Comparison of ENCODE assay signal across 11 cellular contexts in the genomic region with DNA sequence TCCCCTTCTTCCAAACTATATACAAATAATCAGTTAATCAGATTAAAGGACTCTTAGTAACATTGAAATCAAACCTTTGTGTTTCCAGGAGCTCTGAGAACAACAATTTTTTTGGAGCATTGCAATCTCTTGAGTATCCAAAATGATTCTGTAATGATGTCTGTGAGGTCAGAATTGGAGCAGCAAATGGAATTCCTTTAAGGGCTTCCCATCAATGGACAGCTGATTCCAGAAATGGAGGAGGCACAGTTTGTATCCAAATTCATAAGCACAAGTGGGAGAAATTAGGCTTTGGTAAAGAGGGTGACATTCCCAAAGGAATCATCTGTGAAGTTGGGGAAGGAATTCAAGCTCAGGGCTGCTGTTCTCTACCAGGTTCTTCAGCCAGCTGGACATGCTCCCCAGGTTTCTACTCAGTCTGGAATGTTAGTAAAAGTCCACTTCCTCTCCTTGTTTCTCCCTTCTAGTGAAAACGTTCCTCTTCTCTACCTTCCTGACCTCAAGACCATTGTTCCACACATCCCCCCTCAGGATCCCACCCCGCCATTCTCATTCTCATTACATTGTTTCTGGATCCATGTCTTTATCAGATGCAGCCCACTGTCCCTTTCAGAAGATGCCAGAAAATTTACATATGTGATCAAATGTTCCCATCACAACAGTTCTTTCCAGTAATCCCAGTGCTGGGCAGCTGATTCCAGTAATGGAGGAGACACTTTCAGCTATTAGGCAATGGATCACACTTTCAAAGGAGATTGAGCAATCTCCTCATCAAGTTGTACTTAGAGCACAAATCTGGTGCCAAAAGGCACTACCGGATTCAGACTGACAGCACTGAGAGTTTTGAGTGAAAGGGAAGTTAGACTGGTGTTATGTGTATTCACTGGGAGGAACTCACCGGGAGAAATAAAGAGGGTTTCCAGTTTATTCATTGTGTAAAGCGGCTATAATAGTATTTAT.
DNase-seq lines count a peak whose midpoint lies in the region; ATAC-seq and TF ChIP-seq lines count a peak whose summit lies in the region.
"Had no signal": no experiment of that assay in that cellular context is flagged by ENCODE, and none has a peak within 500 bp of the region (broad histone marks: within the 10 kb centered on the region; RNA-seq: fewer than 3 reads in every experiment).

No MANE protein-coding gene starts in this region.

- no peak overlapping the region for H2BK5ac ChIP-seq in mesendoderm (ENCODE audit: low read length)

- TF ChIP-seq CTCF in fibroblast of pulmonary artery (IDR thresholded peaks at IDR 0.05; ENCODE audit: low read length, missing control alignments): no peak
- TF ChIP-seq CTCF in ovary (IDR thresholded peaks at IDR 0.05): no peak

- no peak overlapping the region for H3K56ac ChIP-seq in mesendoderm (ENCODE audit: low read length)

- no peaks in the 10 kb centered on the region for H3K9me3 Mint-ChIP-seq in activated CD4-positive, alpha-beta T cell treated with anti-CD3 and anti-CD28 coated beads, Interleukin-2, amount 10 ng/mL, durations not matched to agents 24 days and 14 days

- intact Hi-C loops in activated CD4-positive, alpha-beta T cell treated with anti-CD3 and anti-CD28 coated beads, Interleukin-2, amount 10 ng/mL, durations not matched to agents 24 days and 14 days (cut with micrococcal nuclease): no loop called here
- intact Hi-C loops in ovary (cut with DNase I): no loop called here

- in situ Hi-C loops in KBM-7 (cut with MboI; ENCODE audit: low pct_unique_long_range_greater_than_20kb, low sequenced_read_pairs): no loop called here

- no peak overlapping the region for H3K23ac ChIP-seq in mesendoderm (ENCODE audit: low read length)

- DNase-seq in activated CD4-positive, alpha-beta T cell treated with anti-CD3 and anti-CD28 coated beads, Interleukin-2, amount 10 ng/mL, durations not matched to agents 24 days and 14 days: peak; percentile 13
- no peak for DNase-seq in activated CD4-positive, alpha-beta T cell treated with anti-CD3 and anti-CD28 coated beads for 4 hours
- DNase-seq in fibroblast of pulmonary artery (ENCODE audit: low read depth) (peak; percentile 93), ovary (peak in 1 of 5 donors; percentile 28), mesendoderm (no peak), NCI-H2196 treated with DMSO at 0.1 percent for 48 hours (lab: John Stamatoyannopoulos, UW; ENCODE audit: unreplicated experiment) (no peak), KBM-7 (no peak)
- DNase-seq: activated CD8-positive, alpha-beta T cell treated with anti-CD3 and anti-CD28 coated beads, Interleukin-2, amount 10 ng/mL, durations not matched to agents 7 days and 5 days; NCI-H2171 treated with DMSO at 0.1 percent for 48 hours; SK-N-SH had no signal

- H3K27ac ChIP-seq in ovary (no peak overlapping the region), mesendoderm (ENCODE audit: low read depth, low read length) (no peak overlapping the region)

- no peak overlapping the region for H2BK120ac ChIP-seq in mesendoderm (ENCODE audit: low read depth, low read length)

- no peak overlapping the region for H3K18ac ChIP-seq in mesendoderm (ENCODE audit: low read length)

- no peak overlapping the region for H4K8ac ChIP-seq in mesendoderm (ENCODE audit: low read depth, low read length)

- no peak overlapping the region for H4K5ac ChIP-seq in mesendoderm (ENCODE audit: low read length)

- no peak overlapping the region for H3K4me3 Mint-ChIP-seq in activated CD4-positive, alpha-beta T cell treated with anti-CD3 and anti-CD28 coated beads, Interleukin-2, amount 10 ng/mL, durations not matched to agents 24 days and 14 days
- H3K4me3 Mint-ChIP-seq: activated CD8-positive, alpha-beta T cell treated with anti-CD3 and anti-CD28 coated beads, Interleukin-2, amount 10 ng/mL, durations not matched to agents 7 days and 5 days had no signal

- no peak overlapping the region for H3K9ac ChIP-seq in mesendoderm (ENCODE audit: low read length)
- H3K9ac ChIP-seq: SK-N-SH had no signal

- H3K4me2 ChIP-seq in mesendoderm (ENCODE audit: low read length): no peak overlapping the region
- H3K4me2 ChIP-seq: SK-N-SH had no signal

- H3K27me3 Mint-ChIP-seq in activated CD4-positive, alpha-beta T cell treated with anti-CD3 and anti-CD28 coated beads, Interleukin-2, amount 10 ng/mL, durations not matched to agents 24 days and 14 days: no peaks in the 10 kb centered on the region

- H3K27ac Mint-ChIP-seq in activated CD4-positive, alpha-beta T cell treated with anti-CD3 and anti-CD28 coated beads, Interleukin-2, amount 10 ng/mL, durations not matched to agents 24 days and 14 days: no peak overlapping the region
- H3K27ac Mint-ChIP-seq: activated CD8-positive, alpha-beta T cell treated with anti-CD3 and anti-CD28 coated beads, Interleukin-2, amount 10 ng/mL, durations not matched to agents 7 days and 5 days had no signal

- no peak overlapping the region for H2AK5ac ChIP-seq in mesendoderm (ENCODE audit: low read length)

- ATAC-seq in GM18498 (IDR thresholded peaks at IDR 0.05; ENCODE audit: unreplicated experiment): no peak
- ATAC-seq: activated CD8-positive, alpha-beta T cell treated with anti-CD3 and anti-CD28 coated beads, Interleukin-2, amount 10 ng/mL, durations not matched to agents 7 days and 5 days had no signal

- no peak overlapping the region for H3K4ac ChIP-seq in mesendoderm (ENCODE audit: low read depth, low read length)

- TF ChIP-seq EP300 in ovary (IDR thresholded peaks at IDR 0.05): peak; percentile 96

- H3K79me1 ChIP-seq in mesendoderm (ENCODE audit: low read length): no peaks in the 10 kb centered on the region

- H3K4me1 Mint-ChIP-seq in activated CD4-positive, alpha-beta T cell treated with anti-CD3 and anti-CD28 coated beads, Interleukin-2, amount 10 ng/mL, durations not matched to agents 24 days and 14 days: peaks cover 8% of the 10 kb centered on the region

- 83 to 88% (median 88%) methylated on average over 5 of the region's 5 CpGs for WGBS in ovary, 3 donors
- 100% methylated on average over 1 of the region's 5 CpGs for whole genome bisulfite sequencing in mesendoderm (ENCODE audit: extremely low coverage, insufficient coverage, low lambda C conversion rate)

- no peak for TF ChIP-seq POLR2A in ovary (IDR thresholded peaks at IDR 0.05)

- H3K36me3 Mint-ChIP-seq in activated CD4-positive, alpha-beta T cell treated with anti-CD3 and anti-CD28 coated beads, Interleukin-2, amount 10 ng/mL, durations not matched to agents 24 days and 14 days (ENCODE audit: low read depth): peaks cover 3% of the 10 kb centered on the region

- H3K36me3 ChIP-seq in ovary: no peaks in the 10 kb centered on the region
- no peaks in the 10 kb centered on the region for H3K36me3 ChIP-seq in mesendoderm (ENCODE audit: control insufficient read depth, insufficient read depth, low read length)

- H3K79me2 ChIP-seq in mesendoderm (ENCODE audit: control insufficient read depth, insufficient read depth, low read length): no peaks in the 10 kb centered on the region

- H3K27me3 ChIP-seq in ovary: no peaks in the 10 kb centered on the region
- H3K27me3 ChIP-seq in mesendoderm (ENCODE audit: insufficient read depth, low read length, poor library complexity): no peaks in the 10 kb centered on the region

- no peaks in the 10 kb centered on the region for H3K9me3 ChIP-seq in ovary
- H3K9me3 ChIP-seq: SK-N-SH had no signal

- H3K4me3 ChIP-seq in fibroblast of pulmonary artery (replicated peaks; ENCODE audit: low read depth, low read length) (no peak overlapping the region), ovary (no peak overlapping the region), mesendoderm (ENCODE audit: low read length) (no peak overlapping the region)

- H3K4me1 ChIP-seq in ovary (ENCODE audit: insufficient read depth) (peaks cover 4% of the 10 kb centered on the region), mesendoderm (ENCODE audit: control insufficient read depth, low read depth, low read length) (no peaks in the 10 kb centered on the region)

- no peak overlapping the region for H2BK15ac ChIP-seq in mesendoderm (replicated peaks; ENCODE audit: low read depth)

Comparison
In these comparisons a context has a peak if more than half of its experiments do, and no peak if none do; other contexts are left out.
1. DNase-seq: peak in activated CD4-positive, alpha-beta T cell treated with anti-CD3 and anti-CD28 coated beads, Interleukin-2, amount 10 ng/mL, durations not matched to agents 24 days and 14 days (single experiment) and fibroblast of pulmonary artery (single experiment); none in activated CD4-positive, alpha-beta T cell treated with anti-CD3 and anti-CD28 coated beads for 4 hours (0 of 2), mesendoderm (single experiment), NCI-H2196 treated with DMSO at 0.1 percent for 48 hours (single experiment) and KBM-7 (single experiment).